1 cellular context compared by ENCODE assay signal in genomic region chr6:51972659-51973058, GRCh38.
TF ChIP-seq lines count a peak whose summit lies in the region.

No MANE protein-coding gene starts in this region.

TF ChIP-seq in GM23338, 12 proteins besides CTCF, POLR2A, EP300 and RAD21 (continued from another document):
- no peak for TF ChIP-seq ZNF462 (CRISPR knock-in tag; IDR thresholded peaks at IDR 0.05)
